In genomic region chr3:44506556-44506955, GRCh38 we compare ENCODE assay signal across 21 cellular contexts. TPM values are rescaled to one million over a fixed set of nuclear protein-coding genes. Genes with fewer than 3 reads are reported as not detected.
DNase-seq lines count a peak whose midpoint lies in the region; ATAC-seq and TF ChIP-seq lines count a peak whose summit lies in the region.
"Had no signal": no experiment of that assay in that cellular context is flagged by ENCODE, and none has a peak within 500 bp of the region (broad histone marks: within the 10 kb centered on the region; RNA-seq: fewer than 3 reads in every experiment).

No MANE protein-coding gene starts in this region.

- H2BK15ac ChIP-seq in H9 (ENCODE audit: low read depth, low read length) = no peak overlapping the region

- H3K27ac Mint-ChIP-seq in CD4-positive, alpha-beta T cell = no peak overlapping the region
- H3K27ac Mint-ChIP-seq in H9 (peak overlapping the region in 2 of 3 experiments; percentile 12 to 86; a peak in 1 of 7 replicates), brain (no peak overlapping the region)
- H3K27ac Mint-ChIP-seq: GM23338 had no signal

- no peak overlapping the region for H3K4me3 ChIP-seq in trophoblast cell (ENCODE audit: low read depth, low read length)
- H3K4me3 ChIP-seq: GM23338, MG63, SJCRH30 had no signal

- no peaks in the 10 kb centered on the region for H3K23me2 ChIP-seq in H9 (ENCODE audit: insufficient read length, low read depth, low read length, poor library complexity, severe bottlenecking)

- H4K8ac ChIP-seq in H9 (replicated peaks; ENCODE audit: insufficient read length, low read depth, low read length) = no peak overlapping the region
- H4K8ac ChIP-seq in trophoblast cell (ENCODE audit: low read depth, low read length) = no peak overlapping the region

- H3K4me2 ChIP-seq in H9 (ENCODE audit: insufficient read depth, insufficient read length, low read length) (no peak overlapping the region), trophoblast cell (ENCODE audit: low read length) (no peak overlapping the region)

- H4K91ac ChIP-seq in H9 (ENCODE audit: insufficient read length, low read depth, low read length) (no peak overlapping the region), trophoblast cell (ENCODE audit: low read depth, low read length) (no peak overlapping the region)

- H3K14ac ChIP-seq in H9 (ENCODE audit: insufficient read depth, low read length) (no peak overlapping the region), trophoblast cell (ENCODE audit: low read length) (no peak overlapping the region)

- H3K4ac ChIP-seq in H9 (ENCODE audit: low read depth, low read length) (no peak overlapping the region), trophoblast cell (ENCODE audit: low read depth, low read length) (no peak overlapping the region)

- no peak overlapping the region for H3K23ac ChIP-seq in H9 (ENCODE audit: insufficient read length, low read depth, low read length)
- no peak overlapping the region for H3K23ac ChIP-seq in trophoblast cell (ENCODE audit: low read length)

- H3K4me1 Mint-ChIP-seq in CD4-positive, alpha-beta T cell (ENCODE audit: low read depth) = peaks cover 45% of the 10 kb centered on the region
- peaks cover 23 to 30% of the 10 kb centered on the region in 2 experiments for H3K4me1 Mint-ChIP-seq in H9
- H3K4me1 Mint-ChIP-seq in brain = peaks cover 38% of the 10 kb centered on the region

- intact Hi-C loops in CD4-positive, alpha-beta T cell (cut with DNase I, micrococcal nuclease) = loop anchor here in 1 of 2 experiments (5.0 kb wide), 1 partner anchor 814 kb away; the partner anchor contains the start of gene ABHD5

- H3K18ac ChIP-seq in H9 (ENCODE audit: insufficient read length, low read depth, low read length) = no peak overlapping the region
- H3K18ac ChIP-seq in trophoblast cell (ENCODE audit: low read length) = no peak overlapping the region

- H3K9me3 Mint-ChIP-seq in CD4-positive, alpha-beta T cell = peaks cover 10% of the 10 kb centered on the region
- H3K9me3 Mint-ChIP-seq in H9 (peaks cover 17 to 29% of the 10 kb centered on the region in 2 experiments), brain (peaks cover 34 to 55% (median 47%) of the 10 kb centered on the region in 5 experiments)

- peaks cover 5 to 8% of the 10 kb centered on the region in 2 experiments for H3K36me3 ChIP-seq in trophoblast cell (ENCODE audit: control insufficient read depth in 1 of 2, insufficient read depth in 2 of 2, low read length in 2 of 2)
- H3K36me3 ChIP-seq: BE2C, MG63 had no signal

- no peak overlapping the region for H3K56ac ChIP-seq in H9 (ENCODE audit: insufficient read length, low read depth, low read length)

- H4K20me1 ChIP-seq in H9 (ENCODE audit: control insufficient read depth, insufficient read depth, insufficient read length) = no peaks in the 10 kb centered on the region

- H3K4me1 ChIP-seq in H9 (ENCODE audit: insufficient read depth, low read length) = no peaks in the 10 kb centered on the region
- peaks cover 3 to 7% of the 10 kb centered on the region in 2 experiments for H3K4me1 ChIP-seq in trophoblast cell (ENCODE audit: control insufficient read depth in 1 of 2, insufficient read depth in 2 of 2, low read length in 2 of 2)
- H3K4me1 ChIP-seq: BE2C had no signal

- no peak for TF ChIP-seq CTCF in CD4-positive, alpha-beta T cell (IDR thresholded peaks at IDR 0.05)
- TF ChIP-seq CTCF in H9 (conservative IDR thresholded peaks at IDR 0.05) = no peak
- TF ChIP-seq CTCF in brain (conservative IDR thresholded peaks at IDR 0.05) = no peak

- H3K9ac ChIP-seq in H9 (ENCODE audit: extremely low read depth, insufficient read length, low read length) (no peak overlapping the region), trophoblast cell (ENCODE audit: low read length) (no peak overlapping the region)

- POLR2A ChIA-PET in CD4-positive, alpha-beta T cell (lab: Charles Lee) = no interaction called here

- peaks cover 63% of the 10 kb centered on the region for H3K36me3 Mint-ChIP-seq in CD4-positive, alpha-beta T cell (ENCODE audit: low read depth)
- peaks cover 14 to 45% (median 39%) of the 10 kb centered on the region in 3 experiments for H3K36me3 Mint-ChIP-seq in H9 (ENCODE audit: insufficient read depth in 1 of 3, low read depth in 3 of 3)
- H3K36me3 Mint-ChIP-seq in brain = peaks cover 69% of the 10 kb centered on the region

- H2BK20ac ChIP-seq in H9 (ENCODE audit: low read depth, low read length, poor library complexity, severe bottlenecking) = no peak overlapping the region

- peak overlapping the region; percentile 17 for H3K4me3 Mint-ChIP-seq in CD4-positive, alpha-beta T cell
- H3K4me3 Mint-ChIP-seq in H9 = no peak overlapping the region
- H3K4me3 Mint-ChIP-seq in brain = peak overlapping the region in 4 of 5 experiments; percentile 39 to 80 (median 46)
- H3K4me3 Mint-ChIP-seq: GM23338 had no signal

- H3K79me1 ChIP-seq in H9 (ENCODE audit: insufficient read depth, low read depth, low read length, poor library complexity, severe bottlenecking) = peaks cover 3% of the 10 kb centered on the region
- peaks cover 5% of the 10 kb centered on the region for H3K79me1 ChIP-seq in trophoblast cell (ENCODE audit: low read length)

- no peak overlapping the region for H2BK12ac ChIP-seq in H9 (ENCODE audit: insufficient read length, low read depth, low read length)
- H2BK12ac ChIP-seq in trophoblast cell (ENCODE audit: low read length) = no peak overlapping the region

- no peaks in the 10 kb centered on the region for H3K27me3 ChIP-seq in CD4-positive, alpha-beta T cell (ENCODE audit: control insufficient read depth, insufficient read depth, low read length)
- H3K27me3 ChIP-seq in H9 (ENCODE audit: insufficient read depth, low read length) (no peaks in the 10 kb centered on the region), trophoblast cell (ENCODE audit: insufficient read depth, low read length) (no peaks in the 10 kb centered on the region)
- H3K27me3 ChIP-seq: BE2C, MG63, SJCRH30 had no signal

- H4K12ac ChIP-seq in trophoblast cell (ENCODE audit: low read depth, low read length) = no peak overlapping the region

- H2BK5ac ChIP-seq in H9 (ENCODE audit: insufficient read length, low read length) (no peak overlapping the region), trophoblast cell (ENCODE audit: low read depth, low read length, poor library complexity) (no peak overlapping the region)

- no peak overlapping the region for H2AK5ac ChIP-seq in H9 (ENCODE audit: insufficient read length, low read length)
- H2AK5ac ChIP-seq in trophoblast cell (ENCODE audit: low read length) = no peak overlapping the region

- H4K5ac ChIP-seq in H9 (ENCODE audit: insufficient read length, low read depth, low read length) = no peak overlapping the region

- no peak for DNase-seq in CD4-positive, alpha-beta T cell
- DNase-seq in H9 = no peak
- DNase-seq in trophoblast cell = peak; percentile 57 to 91
- no peak for DNase-seq in retina
- DNase-seq in SHP77 (lab: John Stamatoyannopoulos, UW) = no peak
- DNase-seq: BE2C; HCEC 1CT; IMR-90; Kasumi-1; MG63; NCI-H1048; NCI-H1417 treated with DMSO at 0.1 percent for 48 hours; NCI-H1930; NCI-H2227 treated with DMSO at 0.1 percent for 48 hours; NCI-H510A; NCI-H748 treated with DMSO at 0.1 percent for 48 hours; NK-92 treated with Interleukin-12 subunit alpha and Interleukin-12 subunit beta, amount 100 ng/mL, for 24 hours; SJCRH30 had no signal

- no peaks in the 10 kb centered on the region for H3K27me3 Mint-ChIP-seq in CD4-positive, alpha-beta T cell
- H3K27me3 Mint-ChIP-seq in H9 (ENCODE audit: low read depth) (no peaks in the 10 kb centered on the region), brain (peaks cover 3% of the 10 kb centered on the region)

- H3K9me3 ChIP-seq in CD4-positive, alpha-beta T cell (ENCODE audit: control insufficient read depth, low read length) = peaks cover 10% of the 10 kb centered on the region
- H3K9me3 ChIP-seq in H9 (ENCODE audit: control insufficient read depth, low read depth, low read length) (no peaks in the 10 kb centered on the region), trophoblast cell (ENCODE audit: insufficient read depth, low read depth, low read length) (peaks cover 5% of the 10 kb centered on the region)
- H3K9me3 ChIP-seq: BE2C, MG63 had no signal

- WGBS in H9 (ENCODE audit: extremely low coverage, insufficient read length, low lambda C conversion rate) = no CpG with 5 or more reads among the region's 3 CpGs
- no CpG with 5 or more reads among the region's 3 CpGs for WGBS in trophoblast cell (ENCODE audit: extremely low coverage, insufficient coverage, insufficient read length)

- H3T11ph ChIP-seq in H9 (ENCODE audit: low read length) = no peak overlapping the region

- H2BK120ac ChIP-seq in H9 (ENCODE audit: low read depth, low read length, poor library complexity, severe bottlenecking) (no peak overlapping the region), trophoblast cell (ENCODE audit: insufficient read depth, low read length, poor library complexity) (no peak overlapping the region)

- no peak for ATAC-seq in CD4-positive, alpha-beta T cell (ENCODE audit: poor library complexity)
- no peak for ATAC-seq in HG02981 (IDR thresholded peaks at IDR 0.05; ENCODE audit: unreplicated experiment)

- H3K27ac ChIP-seq in CD4-positive, alpha-beta T cell (ENCODE audit: low read depth, low read length) = no peak overlapping the region
- H3K27ac ChIP-seq in H9 (ENCODE audit: insufficient read length, low read depth, low read length) = no peak overlapping the region
- no peak overlapping the region for H3K27ac ChIP-seq in trophoblast cell (ENCODE audit: low read depth, low read length)
- H3K27ac ChIP-seq: SJCRH30 had no signal

- H2AFZ ChIP-seq in H9 (ENCODE audit: low read length) (no peak overlapping the region), trophoblast cell (ENCODE audit: insufficient read depth, low read length, poor library complexity) (no peak overlapping the region)
- H2AFZ ChIP-seq: GM23338 had no signal

- CTCF ChIA-PET in CD4-positive, alpha-beta T cell (lab: Charles Lee) = no interaction called here

- peaks cover 7% of the 10 kb centered on the region; the same call in 1 of the 2 replicates for H3K79me2 ChIP-seq in H9 (ENCODE audit: insufficient read depth, low read length)
- peaks cover 5% of the 10 kb centered on the region for H3K79me2 ChIP-seq in trophoblast cell (ENCODE audit: control insufficient read depth, insufficient read depth, low read length, poor library complexity)

RNA-seq across cellular contexts. Expression of gene ZNF445, which starts 29.1 kb away (rescaled TPM):
- 1 to 10 TPM; 6.1 to 6.6 TPM for total RNA-seq in CD4-positive, alpha-beta T cell
- total RNA-seq in H9 (2021) = 24.8 and 26.0 TPM in 2 replicates
- 11.6 TPM for polyA plus RNA-seq in brain (ENCODE audit: insufficient read depth, low read depth, low replicate concordance)
- 7.0 and 7.3 TPM in 2 replicates for polyA plus RNA-seq in trophoblast cell (2013)

RNA-seq across cellular contexts. Expression of gene ZKSCAN7, which starts 48.4 kb away (rescaled TPM):
- under 1 TPM; 0.20 to 0.49 TPM for total RNA-seq in CD4-positive, alpha-beta T cell
- 7.0 and 8.7 TPM in 2 replicates for total RNA-seq in H9 (2021)
- polyA plus RNA-seq in brain (ENCODE audit: insufficient read depth, low read depth, low replicate concordance) = 6.8 TPM
- polyA plus RNA-seq in trophoblast cell (2013) = 3.2 and 3.4 TPM in 2 replicates

Comparison
In these comparisons a context has a peak if more than half of its experiments do, and no peak if none do; other contexts are left out.
1. DNase-seq: peak in trophoblast cell (2 of 2); none in CD4-positive, alpha-beta T cell (0 of 10), H9 (single experiment), retina (single experiment) and SHP77 (0 of 2).
2. H3K27ac Mint-ChIP-seq: peak in H9 (2 of 3); none in CD4-positive, alpha-beta T cell (single experiment) and brain (0 of 5).
3. H3K4me3 Mint-ChIP-seq: peak in CD4-positive, alpha-beta T cell (single experiment) and brain (4 of 5); none in H9 (0 of 2).